Comparison of ENCODE assay signal across 8 cellular contexts in genomic region chr18:39841133-39842041, GRCh38.
DNase-seq lines count a peak whose midpoint lies in the region; ATAC-seq and TF ChIP-seq lines count a peak whose summit lies in the region.

No MANE protein-coding gene starts in this region.

- H3K27me3 Mint-ChIP-seq in activated naive CD8-positive, alpha-beta T cell treated with anti-CD3 and anti-CD28 coated beads, Interleukin-2, amount 50 U/mL, for 24 hours, result peaks cover 17% of the 10 kb centered on the region

- H3K27me3 ChIP-seq in hepatocyte, result peaks cover 8% of the 10 kb centered on the region

- peak; percentile 77 for TF ChIP-seq CTCF in hepatocyte (IDR thresholded peaks at IDR 0.05; ENCODE audit: poor library complexity)

- no peaks in the 10 kb centered on the region for H3K9me3 ChIP-seq in hepatocyte (ENCODE audit: low read depth)

- H3K36me3 ChIP-seq in hepatocyte (replicated peaks; ENCODE audit: insufficient read depth, low read depth), result no peaks in the 10 kb centered on the region

- no peaks in the 10 kb centered on the region for H3K36me3 Mint-ChIP-seq in activated naive CD8-positive, alpha-beta T cell treated with anti-CD3 and anti-CD28 coated beads, Interleukin-2, amount 50 U/mL, for 24 hours (ENCODE audit: low read depth)

- peak overlapping the region; percentile 61 for H3K4me3 ChIP-seq in hepatocyte

- no peaks in the 10 kb centered on the region for H3K79me2 ChIP-seq in hepatocyte

- peak overlapping the region; percentile 70 for H3K27ac ChIP-seq in hepatocyte

- H3K9me3 Mint-ChIP-seq in activated naive CD8-positive, alpha-beta T cell treated with anti-CD3 and anti-CD28 coated beads, Interleukin-2, amount 50 U/mL, for 24 hours, result no peaks in the 10 kb centered on the region

- H2AFZ ChIP-seq in hepatocyte, result peak overlapping the region; percentile 88

- H3K4me1 ChIP-seq in hepatocyte (ENCODE audit: insufficient read depth), result peaks cover 12% of the 10 kb centered on the region

- H3K4me2 ChIP-seq in hepatocyte, result peak overlapping the region; percentile 92

- ATAC-seq in activated naive CD8-positive, alpha-beta T cell treated with anti-CD3 and anti-CD28 coated beads, Interleukin-2, amount 50 U/mL, for 24 hours, result no peak
- ATAC-seq in GM19324 (IDR thresholded peaks at IDR 0.05; ENCODE audit: low FRiP score, unreplicated experiment) (no peak), HG03520 (IDR thresholded peaks at IDR 0.05; ENCODE audit: unreplicated experiment) (no peak)

- H3K27ac Mint-ChIP-seq in activated naive CD8-positive, alpha-beta T cell treated with anti-CD3 and anti-CD28 coated beads, Interleukin-2, amount 50 U/mL, for 24 hours, result no peak overlapping the region

- DNase-seq in DMS153 treated with DMSO at 0.1 percent for 48 hours (lab: John Stamatoyannopoulos, UW; ENCODE audit: unreplicated experiment), result peak; percentile 86
- peak; percentile 58 for DNase-seq in NCI-H2029 treated with DMSO at 0.1 percent for 48 hours (lab: John Stamatoyannopoulos, UW)
- peak in 56 of 58 donors; percentile 8 to 81 (median 54) for DNase-seq in anterior cingulate cortex (lab: John Stamatoyannopoulos, UW)
- peak; percentile 84 for DNase-seq in hepatocyte (ENCODE audit: low spot score)
- peak; percentile 62 for DNase-seq in putamen (ENCODE audit: low spot score)
- DNase-seq in activated naive CD8-positive, alpha-beta T cell treated with anti-CD3 and anti-CD28 coated beads, Interleukin-2, amount 50 U/mL, for 24 hours, result no peak

- WGBS in hepatocyte (ENCODE audit: low lambda C conversion rate, missing lambda C conversion rate), result 5% methylated on average over 46 of the region's 46 CpGs

- no peaks in the 10 kb centered on the region for H4K20me1 ChIP-seq in hepatocyte (ENCODE audit: insufficient read depth, poor library complexity, severe bottlenecking)

- peaks cover 2% of the 10 kb centered on the region for H3K4me1 Mint-ChIP-seq in activated naive CD8-positive, alpha-beta T cell treated with anti-CD3 and anti-CD28 coated beads, Interleukin-2, amount 50 U/mL, for 24 hours

- H3K4me3 Mint-ChIP-seq in activated naive CD8-positive, alpha-beta T cell treated with anti-CD3 and anti-CD28 coated beads, Interleukin-2, amount 50 U/mL, for 24 hours, result no peak overlapping the region

- H3K9me2 ChIP-seq in hepatocyte (replicated peaks; ENCODE audit: insufficient read depth), result no peaks in the 10 kb centered on the region
